In genomic region chr12:22066235-22066765, GRCh38 we compare ENCODE assay signal across 24 cellular contexts.
"Had no signal": no experiment of that assay in that cellular context is flagged by ENCODE, and none has a peak within 500 bp of the region (broad histone marks: within the 10 kb centered on the region; RNA-seq: fewer than 3 reads in every experiment).

No MANE protein-coding gene starts in this region.

- H3K4me2 ChIP-seq: hepatocyte, smooth muscle cell had no signal

- H3K27me3 Mint-ChIP-seq: progenitor cell of endocrine pancreas; stimulated activated memory B cell treated with anti-CD40 and anti-IgM and Interleukin-4, amounts not matched to agents 10 μg/mL and 1 μg/mL and 100 μg/mL, for 72 hours; type B pancreatic cell had no signal

- H3K4me3 Mint-ChIP-seq: mesothelial cell of epicardium; naive B cell; natural killer cell treated with Interleukin-12 subunit alpha and Interleukin-12 subunit beta and Interleukin-15 and Interleukin-18, amount 100 ng/mL, for 72 hours; stimulated activated memory B cell treated with anti-CD40 and anti-IgM and Interleukin-4, amounts not matched to agents 10 μg/mL and 1 μg/mL and 100 μg/mL, for 72 hours; type B pancreatic cell had no signal

- H3K27me3 ChIP-seq: hepatocyte, ovary, right atrium auricular region, right lobe of liver, suprapubic skin, tibial artery, uterus had no signal

- H3K4me1 ChIP-seq: left ventricle myocardium inferior, right atrium auricular region, right lobe of liver, suprapubic skin, tibial artery, uterus had no signal

- H3K4me3 ChIP-seq: hepatocyte, left ventricle myocardium inferior, lung, ovary, right atrium auricular region, right lobe of liver, smooth muscle cell, suprapubic skin, thoracic aorta, tibial artery, uterus had no signal

- H3K9me3 ChIP-seq: left ventricle myocardium inferior, ovary, right atrium auricular region, right lobe of liver, suprapubic skin, thoracic aorta, tibial artery, uterus had no signal

- H3K4me1 Mint-ChIP-seq: mesothelial cell of epicardium; naive B cell; stimulated activated memory B cell treated with anti-CD40 and anti-IgM and Interleukin-4, amounts not matched to agents 10 μg/mL and 1 μg/mL and 100 μg/mL, for 72 hours had no signal

- DNase-seq: islet precursor cell; left ventricle myocardium inferior; mesendoderm; naive B cell; ovary; right lobe of liver; stimulated activated CD4-positive, alpha-beta T cell treated with anti-CD3 and anti-CD28 coated beads, Interleukin-1b, Interleukin-23, amount 100 ng/mL, for 48 hours; stimulated activated CD4-positive, alpha-beta T cell treated with anti-CD3 and anti-CD28 coated beads, Interleukin-2, amount 100 ng/mL, for 48 hours; stimulated activated CD4-positive, alpha-beta T cell treated with anti-CD3 and anti-CD28 coated beads, Interleukin-4, amount 100 ng/mL, for 4 hours; stimulated activated CD8-positive, alpha-beta memory T cell treated with anti-CD3 and anti-CD28 coated beads, Interleukin-4, amount 100 ng/mL, for 48 hours; stimulated activated naive CD4-positive, alpha-beta T cell treated with Interleukin-2 at 50 U/mL for 16 hours; tibial artery; uterus had no signal

- H3K27ac Mint-ChIP-seq: mesothelial cell of epicardium; natural killer cell treated with Interleukin-12 subunit alpha and Interleukin-12 subunit beta and Interleukin-15 and Interleukin-18, amount 100 ng/mL, for 72 hours; progenitor cell of endocrine pancreas; stimulated activated memory B cell treated with anti-CD40 and anti-IgM and Interleukin-4, amounts not matched to agents 10 μg/mL and 1 μg/mL and 100 μg/mL, for 72 hours; type B pancreatic cell had no signal

- H2AFZ ChIP-seq: hepatocyte had no signal

- H3K36me3 ChIP-seq: ovary, uterus had no signal

- ATAC-seq: natural killer cell treated with Interleukin-12 subunit alpha and Interleukin-12 subunit beta and Interleukin-15 and Interleukin-18, amount 100 ng/mL, for 72 hours; right lobe of liver; stimulated activated memory B cell treated with anti-CD40 and anti-IgM and Interleukin-4, amounts not matched to agents 10 μg/mL and 1 μg/mL and 100 μg/mL, for 72 hours had no signal

- H3K9me3 Mint-ChIP-seq: naive B cell; natural killer cell treated with Interleukin-12 subunit alpha and Interleukin-12 subunit beta and Interleukin-15 and Interleukin-18, amount 100 ng/mL, for 72 hours; stimulated activated memory B cell treated with anti-CD40 and anti-IgM and Interleukin-4, amounts not matched to agents 10 μg/mL and 1 μg/mL and 100 μg/mL, for 72 hours had no signal

- H3K27ac ChIP-seq: hepatocyte, left ventricle myocardium inferior, ovary, right atrium auricular region, right lobe of liver, suprapubic skin, thoracic aorta, tibial artery, uterus had no signal

- H3K79me2 ChIP-seq: hepatocyte had no signal
